Comparison of ENCODE assay signal across 20 cellular contexts in the genomic region with DNA sequence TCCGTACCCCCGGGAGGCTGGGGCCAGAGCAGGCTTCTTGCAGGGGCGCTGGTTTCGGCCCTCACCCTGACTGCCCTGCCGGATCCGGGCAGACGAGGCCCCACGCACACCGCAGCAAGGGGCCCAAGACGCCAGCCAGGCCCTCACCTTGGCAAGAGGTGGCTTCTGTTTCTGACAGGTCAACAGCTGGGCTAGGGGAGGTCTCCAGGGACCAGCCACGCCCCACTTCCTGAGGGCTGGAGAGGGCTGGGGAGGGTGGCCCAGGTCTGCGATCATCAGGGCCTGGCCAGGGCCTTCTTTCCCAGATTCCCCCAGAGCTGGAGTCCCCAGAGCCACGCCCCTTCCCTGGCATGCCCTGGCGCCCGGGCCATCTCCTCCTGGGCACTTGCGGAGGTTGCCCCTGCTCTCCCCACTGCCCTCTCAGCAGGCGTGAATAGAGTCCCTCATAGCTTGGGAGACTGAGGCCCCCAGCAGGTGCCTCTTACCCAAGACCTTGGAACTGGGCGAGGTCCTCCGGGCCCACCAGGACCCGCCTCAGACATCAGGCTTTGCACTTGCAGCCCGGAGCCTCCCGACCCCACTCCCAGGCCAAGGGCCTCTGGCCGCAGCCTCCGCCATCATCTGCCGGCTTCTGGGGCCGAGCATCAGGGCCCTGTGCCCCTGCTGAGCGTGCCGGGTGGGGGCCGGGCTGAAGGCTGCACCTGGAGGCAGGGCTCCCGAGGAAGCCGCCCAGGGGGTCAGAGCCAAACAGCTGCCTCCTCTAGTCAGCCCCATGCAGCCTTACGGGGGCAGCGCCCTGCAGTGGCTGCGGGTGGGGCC. TPM values are rescaled to one million over a fixed set of nuclear protein-coding genes. Genes with fewer than 3 reads are reported as not detected.
"Had no signal": no experiment of that assay in that cellular context is flagged by ENCODE, and none has a peak within 500 bp of the region (broad histone marks: within the 10 kb centered on the region; RNA-seq: fewer than 3 reads in every experiment).

No MANE protein-coding gene starts in this region.

- H3K79me2 ChIP-seq: parathyroid adenoma had no signal

- H3K27ac Mint-ChIP-seq: activated naive CD8-positive, alpha-beta T cell; endodermal cell; nephron; stimulated activated effector memory CD8-positive, alpha-beta T cell treated with anti-CD3 and anti-CD28 coated beads, Interleukin-12 subunit alpha, Interleukin-12 subunit beta, amount 100 ng/mL, for 72 hours; stimulated activated naive CD8-positive, alpha-beta T cell treated with anti-CD3 and anti-CD28 coated beads, Interleukin-15, amount 100 ng/mL, for 72 hours had no signal

- ATAC-seq: gastroesophageal sphincter; right cardiac atrium; stimulated activated effector memory CD8-positive, alpha-beta T cell treated with anti-CD3 and anti-CD28 coated beads, Interleukin-12 subunit alpha, Interleukin-12 subunit beta, amount 100 ng/mL, for 72 hours; stimulated activated naive CD8-positive, alpha-beta T cell treated with anti-CD3 and anti-CD28 coated beads, Interleukin-15, amount 100 ng/mL, for 72 hours had no signal

- H3K4me3 ChIP-seq: gastroesophageal sphincter, tibial nerve, uterus had no signal

- H3K36me3 Mint-ChIP-seq: activated naive CD8-positive, alpha-beta T cell; stimulated activated effector memory CD8-positive, alpha-beta T cell treated with anti-CD3 and anti-CD28 coated beads, Interleukin-12 subunit alpha, Interleukin-12 subunit beta, amount 100 ng/mL, for 72 hours had no signal

- H3K27me3 Mint-ChIP-seq: activated naive CD8-positive, alpha-beta T cell had no signal

- H3K27me3 ChIP-seq: tibial nerve, uterus had no signal

- H3K4me1 ChIP-seq: parathyroid adenoma, uterus had no signal

- H3K9me3 ChIP-seq: gastroesophageal sphincter, tibial nerve, uterus had no signal

- H3K9me3 Mint-ChIP-seq: endodermal cell; nephron; stimulated activated effector memory CD8-positive, alpha-beta T cell treated with anti-CD3 and anti-CD28 coated beads, Interleukin-12 subunit alpha, Interleukin-12 subunit beta, amount 100 ng/mL, for 72 hours; stimulated activated naive CD8-positive, alpha-beta T cell treated with anti-CD3 and anti-CD28 coated beads, Interleukin-15, amount 100 ng/mL, for 72 hours had no signal

- H2AFZ ChIP-seq: parathyroid adenoma had no signal

- H3K9ac ChIP-seq: parathyroid adenoma had no signal

- H3K4me3 Mint-ChIP-seq: activated naive CD8-positive, alpha-beta T cell; endodermal cell; nephron; stimulated activated effector memory CD8-positive, alpha-beta T cell treated with anti-CD3 and anti-CD28 coated beads, Interleukin-12 subunit alpha, Interleukin-12 subunit beta, amount 100 ng/mL, for 72 hours; stimulated activated naive CD8-positive, alpha-beta T cell treated with anti-CD3 and anti-CD28 coated beads, Interleukin-15, amount 100 ng/mL, for 72 hours had no signal

- FAIRE-seq: bronchial epithelial cell, islet of Langerhans had no signal

- DNase-seq: activated T-cell treated with anti-CD3 and anti-CD28 coated beads, Interleukin-2, amount 50 U/mL, for 1 hour; amniotic stem cell; cortex of kidney; endodermal cell; head of caudate nucleus; mesenchymal stem cell; right cardiac atrium; stimulated activated CD4-positive, alpha-beta T cell treated with anti-CD3 and anti-CD28 coated beads, Interleukin-1b, Interleukin-23, amount 100 ng/mL, for 48 hours; stimulated activated naive CD8-positive, alpha-beta T cell treated with anti-CD3 and anti-CD28 coated beads, Interleukin-15, amount 100 ng/mL, for 72 hours; T-helper 9 cell; uterus had no signal

- H3K4me1 Mint-ChIP-seq: endodermal cell; nephron; stimulated activated effector memory CD8-positive, alpha-beta T cell treated with anti-CD3 and anti-CD28 coated beads, Interleukin-12 subunit alpha, Interleukin-12 subunit beta, amount 100 ng/mL, for 72 hours; stimulated activated naive CD8-positive, alpha-beta T cell treated with anti-CD3 and anti-CD28 coated beads, Interleukin-15, amount 100 ng/mL, for 72 hours had no signal

- H3K36me3 ChIP-seq: gastroesophageal sphincter, tibial nerve, uterus had no signal

- H3K27ac ChIP-seq: gastroesophageal sphincter, parathyroid adenoma, tibial nerve, uterus had no signal

RNA-seq across cellular contexts. Expression of a gene that starts 6.3 kb away (rescaled TPM):
- total RNA-seq: myocyte had no signal
